ENCODE assay signal across 27 cellular contexts in genomic region chr1:85438353-85438752, GRCh38. TPM values are rescaled to one million over a fixed set of nuclear protein-coding genes. Genes with fewer than 3 reads are reported as not detected.
DNase-seq lines count a peak whose midpoint lies in the region; ATAC-seq, FAIRE-seq and TF ChIP-seq lines count a peak whose summit lies in the region.
"Had no signal": no experiment of that assay in that cellular context is flagged by ENCODE, and none has a peak within 500 bp of the region (broad histone marks: within the 10 kb centered on the region; RNA-seq: fewer than 3 reads in every experiment).

No MANE protein-coding gene starts in this region.

- H3K4me1 ChIP-seq in upper lobe of right lung (no peaks in the 10 kb centered on the region), smooth muscle cell (ENCODE audit: low read depth) (no peaks in the 10 kb centered on the region)
- H3K4me1 ChIP-seq: adrenal gland, vagina had no signal

- H3K36me3 ChIP-seq in bronchial epithelial cell (ENCODE audit: control insufficient read depth, insufficient read depth, low read length): no peaks in the 10 kb centered on the region
- no peaks in the 10 kb centered on the region for H3K36me3 ChIP-seq in upper lobe of right lung
- H3K36me3 ChIP-seq in smooth muscle cell (ENCODE audit: low read depth): no peaks in the 10 kb centered on the region
- H3K36me3 ChIP-seq: adrenal gland, esophagus squamous epithelium, vagina had no signal

- WGBS in smooth muscle cell (ENCODE audit: low lambda C conversion rate): 78% methylated on average over 2 of the region's 2 CpGs

- DNase-seq in left ventricle myocardium superior: no peak
- DNase-seq in Right ventricle myocardium inferior (ENCODE audit: missing footprints): no peak
- no peak for DNase-seq in bronchial epithelial cell (ENCODE audit: low read depth)
- DNase-seq in left kidney (ENCODE audit: low read depth, low spot score): peak; percentile 80
- no peak for DNase-seq in upper lobe of right lung
- DNase-seq in smooth muscle cell (lab: John Stamatoyannopoulos, UW; ENCODE audit: unreplicated experiment): no peak
- no peak for DNase-seq in H4 (ENCODE audit: low spot score)
- DNase-seq: activated CD4-positive, alpha-beta T cell treated with anti-CD3 and anti-CD28 coated beads for 48 hours; activated effector memory CD4-positive, alpha-beta T cell treated with Interleukin-2 at 50 U/mL for 16 hours; caudate nucleus; effector CD8-positive, alpha-beta T cell; esophagus squamous epithelium; Kasumi-1; naive thymus-derived CD8-positive, alpha-beta T cell; NCI-H1105 treated with DMSO at 0.1 percent for 48 hours; NCI-H524; posterior cingulate gyrus; small intestine; SW 1271 had no signal

- H3K79me2 ChIP-seq in smooth muscle cell (ENCODE audit: low read depth): peaks cover 37% of the 10 kb centered on the region

- H3K27ac ChIP-seq in upper lobe of right lung: no peak overlapping the region
- H3K27ac ChIP-seq in smooth muscle cell (ENCODE audit: low read depth): no peak overlapping the region
- H3K27ac ChIP-seq: esophagus squamous epithelium, hepatocyte, vagina had no signal

- ATAC-seq in left ventricle myocardium superior (peak; percentile 42), Right ventricle myocardium inferior (no peak), upper lobe of right lung (peak; percentile 36), GM21447 (IDR thresholded peaks at IDR 0.05; ENCODE audit: unreplicated experiment) (no peak)
- ATAC-seq: naive thymus-derived CD8-positive, alpha-beta T cell had no signal

- FAIRE-seq in bronchial epithelial cell (lab: Jason Lieb, UNC): peak; percentile 50
- FAIRE-seq: GM12891, islet of Langerhans, small intestine, TTC549 had no signal

- H3K27me3 ChIP-seq in bronchial epithelial cell (ENCODE audit: control insufficient read depth, insufficient read depth, low read length) (no peaks in the 10 kb centered on the region), upper lobe of right lung (no peaks in the 10 kb centered on the region), smooth muscle cell (ENCODE audit: low read depth) (no peaks in the 10 kb centered on the region)
- H3K27me3 ChIP-seq: adrenal gland, esophagus squamous epithelium, hepatocyte, vagina had no signal

- no peak overlapping the region for H2AFZ ChIP-seq in smooth muscle cell (ENCODE audit: low read depth)
- H2AFZ ChIP-seq: hepatocyte had no signal

- TF ChIP-seq CTCF in bronchial epithelial cell (IDR thresholded peaks at IDR 0.05; ENCODE audit: insufficient read depth, low read length, severe bottlenecking): no peak
- no peak for TF ChIP-seq CTCF in upper lobe of right lung (IDR thresholded peaks at IDR 0.05)
- no peak for TF ChIP-seq CTCF in smooth muscle cell (IDR thresholded peaks at IDR 0.05; ENCODE audit: borderline replicate concordance, insufficient read depth, poor library complexity, severe bottlenecking)

- H3K9me3 ChIP-seq in upper lobe of right lung (no peaks in the 10 kb centered on the region), smooth muscle cell (replicated peaks; ENCODE audit: low read depth) (no peaks in the 10 kb centered on the region)
- H3K9me3 ChIP-seq: adrenal gland, esophagus squamous epithelium, vagina had no signal

- H3F3A ChIP-seq in smooth muscle cell (ENCODE audit: low read depth): peaks cover 3% of the 10 kb centered on the region

- no peak overlapping the region for H3K4me3 ChIP-seq in bronchial epithelial cell (ENCODE audit: low read depth, low read length)
- no peak overlapping the region for H3K4me3 ChIP-seq in upper lobe of right lung
- H3K4me3 ChIP-seq in smooth muscle cell: no peak overlapping the region
- H3K4me3 ChIP-seq: adrenal gland, esophagus squamous epithelium, hepatocyte, vagina had no signal

- intact Hi-C loops in left ventricle myocardium superior (cut with micrococcal nuclease) (no loop called here), Right ventricle myocardium inferior (cut with DNase I) (no loop called here), upper lobe of right lung (cut with DNase I) (no loop called here)

- no peaks in the 10 kb centered on the region for H4K20me1 ChIP-seq in smooth muscle cell (ENCODE audit: low read depth)

- H3K4me2 ChIP-seq in smooth muscle cell: no peak overlapping the region
- H3K4me2 ChIP-seq: hepatocyte had no signal

- no peak overlapping the region for H3K9ac ChIP-seq in smooth muscle cell (ENCODE audit: low read depth)

RNA-seq across cellular contexts. Expression of gene DDAH1, which starts 26.6 kb away (rescaled TPM):
- 4.1 TPM for total RNA-seq in left ventricle myocardium superior
- 8.3 TPM for total RNA-seq in Right ventricle myocardium inferior
- total RNA-seq in bronchial epithelial cell: 1.2 and 1.6 TPM in 2 replicates
- 51.3 TPM for total RNA-seq in upper lobe of right lung
- total RNA-seq in smooth muscle cell: 30.8 and 31.6 TPM in 2 replicates
- polyA plus RNA-seq in smooth muscle cell: 10.2 and 13.8 TPM in 2 replicates
- total RNA-seq in H4 (2014; rRNA removed; shearing (Covaris generic)): 4.3 and 6.1 TPM in 2 replicates
- total RNA-seq: naive thymus-derived CD8-positive, alpha-beta T cell had no signal
- polyA plus RNA-seq: CD14-positive monocyte; naive thymus-derived CD8-positive, alpha-beta T cell had no signal

Comparison
In these comparisons a context has a peak if more than half of its experiments do, and no peak if none do; other contexts are left out.
1. ATAC-seq: peak in left ventricle myocardium superior (single experiment) and upper lobe of right lung (single experiment); none in Right ventricle myocardium inferior (single experiment) and GM21447 (single experiment).